19 cellular contexts compared by ENCODE assay signal in the genomic region with DNA sequence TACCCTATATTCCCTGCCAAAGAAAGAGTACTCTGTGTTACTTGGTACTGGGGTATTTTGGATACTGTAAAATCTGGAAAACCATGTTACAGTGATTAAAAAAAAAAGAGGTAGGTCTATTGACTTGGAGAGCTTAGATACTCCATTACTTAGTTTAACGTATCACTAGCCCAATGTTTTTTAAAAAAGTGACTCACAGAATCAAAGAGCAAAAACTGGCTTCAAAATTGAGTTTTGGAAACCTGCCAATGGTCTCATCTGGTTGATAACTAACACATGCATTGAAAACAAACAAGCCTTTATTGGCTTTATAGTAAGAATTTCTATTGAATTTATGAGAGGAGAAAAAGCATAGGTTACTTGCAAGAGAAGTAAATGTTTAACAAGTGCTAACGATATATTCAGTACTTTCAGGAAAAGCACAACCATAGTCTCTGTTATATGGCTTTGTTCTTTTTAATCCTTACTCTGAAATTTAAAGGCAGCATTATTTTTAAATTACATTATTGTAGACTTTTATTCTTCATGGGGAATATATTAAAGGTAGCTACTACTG.
A peak's percentile ranks its signal among the peaks of the same experiment; 100 is the strongest.
DNase-seq lines count a peak whose midpoint lies in the region; FAIRE-seq and TF ChIP-seq lines count a peak whose summit lies in the region.
"Had no signal": no experiment of that assay in that cellular context is flagged by ENCODE, and none has a peak within 500 bp of the region (broad histone marks: within the 10 kb centered on the region; RNA-seq: fewer than 3 reads in every experiment).

No MANE protein-coding gene starts in this region.

- no peaks in the 10 kb centered on the region for H3K36me3 Mint-ChIP-seq in osteocyte (ENCODE audit: unreplicated experiment)
- H3K36me3 Mint-ChIP-seq: CD8-positive, alpha-beta T cell; T-cell had no signal

- 13 to 31% (median 19%) methylated on average over 2 of the region's 2 CpGs for WGBS in small intestine, 3 donors

- TF ChIP-seq CTCF in osteocyte (IDR thresholded peaks at IDR 0.05) (no peak), tibial artery (IDR thresholded peaks at IDR 0.05) (no peak)

- H3K27me3 ChIP-seq in small intestine (ENCODE audit: control insufficient read depth in 2 of 2, insufficient read depth in 2 of 2, low read length in 2 of 2): no peaks in the 10 kb centered on the region
- no peaks in the 10 kb centered on the region for H3K27me3 ChIP-seq in tibial artery
- H3K27me3 ChIP-seq: ovary had no signal

- H3K4me1 Mint-ChIP-seq in osteocyte (ENCODE audit: unreplicated experiment): no peaks in the 10 kb centered on the region
- H3K4me1 Mint-ChIP-seq: T-cell had no signal

- H3K4me3 ChIP-seq in small intestine (ENCODE audit: low read depth in 1 of 2, low read length in 2 of 2): no peak overlapping the region
- no peak overlapping the region for H3K4me3 ChIP-seq in tibial artery
- H3K4me3 ChIP-seq: ovary, PC-9 had no signal

- intact Hi-C loops in tibial artery (cut with DNase I; ENCODE audit: low total_unique reads): no loop called here

- H3K9me3 Mint-ChIP-seq in osteocyte (ENCODE audit: unreplicated experiment): peaks cover 43% of the 10 kb centered on the region

- DNase-seq in DMS53 (lab: John Stamatoyannopoulos, UW): peak; percentile 11
- DNase-seq in DMS53 treated with DMSO at 0.1 percent for 48 hours (lab: John Stamatoyannopoulos, UW; ENCODE audit: unreplicated experiment): no peak
- DNase-seq in SW480 (ENCODE audit: low spot score): peak; percentile 5
- DNase-seq in fibroblast of the conjunctiva (ENCODE audit: low read depth): peak; percentile 8
- peak; percentile 40 for DNase-seq in small intestine
- DNase-seq in activated CD4-positive, alpha-beta T cell treated with anti-CD3 and anti-CD28 coated beads, Interleukin-2, amount 50 U/mL, for 4 hours: no peak
- no peak for DNase-seq in osteocyte (ENCODE audit: extremely low spot score, unreplicated experiment)
- no peak for DNase-seq in tibial artery
- DNase-seq: 8988T; activated CD4-positive, CD25-positive, alpha-beta regulatory T cell; CD8-positive, alpha-beta T cell; cerebellar nuclear complex; NCI-H1092 treated with DMSO at 0.1 percent for 48 hours; NCI-H345; ovary; PC-9; T-cell had no signal

- H3K4me1 ChIP-seq in small intestine (ENCODE audit: control insufficient read depth in 2 of 2, insufficient read depth in 1 of 2, low read depth in 1 of 2, low read length in 1 of 2) (no peaks in the 10 kb centered on the region), tibial artery (no peaks in the 10 kb centered on the region)

- no peak for FAIRE-seq in small intestine (lab: Jason Lieb, UNC)

- no peaks in the 10 kb centered on the region for H3K36me3 ChIP-seq in small intestine (ENCODE audit: control insufficient read depth in 2 of 2, insufficient read depth in 2 of 2, low read length in 2 of 2)
- H3K36me3 ChIP-seq in tibial artery: no peaks in the 10 kb centered on the region
- H3K36me3 ChIP-seq: ovary had no signal

- H3K27ac ChIP-seq in small intestine (ENCODE audit: low read depth in 1 of 2, low read length in 1 of 2): no peak overlapping the region
- H3K27ac ChIP-seq in tibial artery: no peak overlapping the region
- H3K27ac ChIP-seq: epithelial cell of prostate, ovary, PC-9 had no signal

- no peaks in the 10 kb centered on the region for H3K9me3 ChIP-seq in small intestine (ENCODE audit: control insufficient read depth, low read depth)
- H3K9me3 ChIP-seq in tibial artery: no peaks in the 10 kb centered on the region
- H3K9me3 ChIP-seq: ovary had no signal

- no peak overlapping the region for H3K4me3 Mint-ChIP-seq in osteocyte (ENCODE audit: unreplicated experiment)
- H3K4me3 Mint-ChIP-seq: CD8-positive, alpha-beta T cell; T-cell had no signal

- H3K27me3 Mint-ChIP-seq in osteocyte (ENCODE audit: unreplicated experiment): no peaks in the 10 kb centered on the region
- H3K27me3 Mint-ChIP-seq: T-cell had no signal

- no peak overlapping the region for H3K27ac Mint-ChIP-seq in osteocyte (ENCODE audit: unreplicated experiment)
- H3K27ac Mint-ChIP-seq: activated naive CD4-positive, alpha-beta T cell treated with anti-CD3 and anti-CD28 coated beads, Interleukin-2, amount 50 U/mL, for 72 hours; CD8-positive, alpha-beta T cell; T-cell had no signal

Comparison
In these comparisons a context has a peak if more than half of its experiments do, and no peak if none do; other contexts are left out.
1. DNase-seq: peak in DMS53 (single experiment), SW480 (single experiment), fibroblast of the conjunctiva (single experiment) and small intestine (single experiment); none in DMS53 treated with DMSO at 0.1 percent for 48 hours (single experiment), activated CD4-positive, alpha-beta T cell treated with anti-CD3 and anti-CD28 coated beads, Interleukin-2, amount 50 U/mL, for 4 hours (0 of 2), osteocyte (single experiment) and tibial artery (0 of 2).